ENCODE assay signal across 17 cellular contexts in genomic region chr1:85822696-85823095, GRCh38.
"Had no signal": no experiment of that assay in that cellular context is flagged by ENCODE, and none has a peak within 500 bp of the region (broad histone marks: within the 10 kb centered on the region; RNA-seq: fewer than 3 reads in every experiment).

No MANE protein-coding gene starts in this region.

- H3K36me3 ChIP-seq: breast epithelium, neutrophil, tibial artery, uterus had no signal

- H3K4me1 ChIP-seq: breast epithelium, parathyroid adenoma, tibial artery, uterus had no signal

- H3K4me3 ChIP-seq: breast epithelium, dorsolateral prefrontal cortex, skin epidermis, tibial artery, uterus had no signal

- H3K9me3 ChIP-seq: breast epithelium, neutrophil, tibial artery, uterus had no signal

- H3K27me3 ChIP-seq: breast epithelium, dorsolateral prefrontal cortex, neutrophil, tibial artery, uterus had no signal

- DNase-seq: activated CD4-positive, alpha-beta T cell treated with anti-CD3 and anti-CD28 coated beads, Interleukin-2, amount 50 U/mL, for 1 hour; activated naive CD8-positive, alpha-beta T cell treated with anti-CD3 and anti-CD28 coated beads, Interleukin-2, amount 10 ng/mL, durations not matched to agents 7 days and 5 days; aorta; dorsolateral prefrontal cortex; endodermal cell; head of caudate nucleus; mesenchymal stem cell; natural killer cell; stimulated activated CD4-positive, alpha-beta T cell treated with anti-CD3 and anti-CD28 coated beads, Interleukin-4, amount 100 ng/mL, for 24 hours; stimulated activated naive CD4-positive, alpha-beta T cell; T-helper 9 cell; tibial artery; uterus had no signal

- H3K9ac ChIP-seq: parathyroid adenoma had no signal
